In the genomic region with DNA sequence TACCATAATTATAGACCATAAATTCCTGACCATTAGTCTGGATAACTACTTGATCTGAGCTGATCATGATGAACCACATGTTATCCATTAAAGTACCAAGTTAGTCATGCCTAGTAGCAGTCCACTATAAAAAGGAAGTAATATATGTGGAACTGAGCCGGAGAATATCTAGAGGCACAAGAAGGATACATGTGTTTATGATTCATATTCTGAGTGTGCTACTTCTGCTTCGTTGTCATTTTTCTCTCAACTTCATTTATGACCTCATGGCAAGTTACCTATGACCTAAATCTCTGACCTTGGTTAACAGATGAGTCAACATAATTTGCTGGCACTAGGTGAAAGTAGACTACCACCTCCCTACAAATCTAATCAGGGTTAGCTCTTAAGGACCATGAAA, we compare ENCODE assay signal across 15 cellular contexts. TPM values are rescaled to one million over a fixed set of nuclear protein-coding genes. Genes with fewer than 3 reads are reported as not detected.
DNase-seq lines count a peak whose midpoint lies in the region; TF ChIP-seq lines count a peak whose summit lies in the region.
"Had no signal": no experiment of that assay in that cellular context is flagged by ENCODE, and none has a peak within 500 bp of the region (broad histone marks: within the 10 kb centered on the region; RNA-seq: fewer than 3 reads in every experiment).

No MANE protein-coding gene starts in this region.

- DNase-seq in SKM-1 (lab: John Stamatoyannopoulos, UW; ENCODE audit: unreplicated experiment): peak; percentile 4
- no peak for DNase-seq in SKM-1 treated with dmso at 0.1 percent for 144 hours (lab: John Stamatoyannopoulos, UW; ENCODE audit: unreplicated experiment)
- DNase-seq in RPMI7951 (ENCODE audit: low read depth): peak; percentile 43
- DNase-seq in fibroblast of peridontal ligament (ENCODE audit: extremely low read depth): peak; percentile 83
- no peak for DNase-seq in NCI-H2029 (lab: John Stamatoyannopoulos, UW)
- no peak for DNase-seq in GM10266 (ENCODE audit: extremely low spot score)
- no peak for DNase-seq in NCI-H1417 treated with DMSO at 0.1 percent for 48 hours (lab: John Stamatoyannopoulos, UW)
- no peak for DNase-seq in middle frontal gyrus (ENCODE audit: extremely low spot score, low spot score)
- DNase-seq: activated CD8-positive, alpha-beta memory T cell treated with anti-CD3 and anti-CD28 coated beads, Interleukin-2, amount 10 ng/mL, durations not matched to agents 7 days and 5 days; activated naive CD4-positive, alpha-beta T cell treated with anti-CD3 and anti-CD28 coated beads for 36 hours; MM.1S; NCI-H2227 treated with DMSO at 0.1 percent for 48 hours; SHP77 treated with DMSO at 0.1 percent for 48 hours; tibial artery; WERI-Rb-1 had no signal

- TF ChIP-seq CTCF in GM10266 (IDR thresholded peaks at IDR 0.05; ENCODE audit: control insufficient read depth, insufficient read depth, low read depth, missing control alignments): no peak

RNA-seq across cellular contexts. Expression of gene ANKRD17, which starts 56.5 kb away (rescaled TPM):
- total RNA-seq in RPMI7951 (2014; rRNA removed; shearing (Covaris generic)): 24.1 and 25.4 TPM in 2 replicates

Comparison
In these comparisons a context has a peak if more than half of its experiments do, and no peak if none do; other contexts are left out.
1. DNase-seq: peak in SKM-1 (single experiment), RPMI7951 (single experiment) and fibroblast of peridontal ligament (single experiment); none in SKM-1 treated with dmso at 0.1 percent for 144 hours (single experiment), NCI-H2029 (single experiment), GM10266 (single experiment), NCI-H1417 treated with DMSO at 0.1 percent for 48 hours (single experiment) and middle frontal gyrus (single experiment).